In genomic region chr2:36530178-36530982, GRCh38 we compare ENCODE assay signal across 9 cellular contexts.
DNase-seq lines count a peak whose midpoint lies in the region; ATAC-seq, FAIRE-seq and TF ChIP-seq lines count a peak whose summit lies in the region.
"Had no signal": no experiment of that assay in that cellular context is flagged by ENCODE, and none has a peak within 500 bp of the region (broad histone marks: within the 10 kb centered on the region; RNA-seq: fewer than 3 reads in every experiment).

No MANE protein-coding gene starts in this region.

- H3K27me3 ChIP-seq in adipocyte (replicated peaks; ENCODE audit: control insufficient read depth, insufficient read depth, low read length) (no peaks in the 10 kb centered on the region), smooth muscle cell (ENCODE audit: low read depth) (no peaks in the 10 kb centered on the region)

- WGBS in smooth muscle cell (ENCODE audit: low lambda C conversion rate), result 66% methylated on average over 9 of the region's 9 CpGs

- no peaks in the 10 kb centered on the region for H4K20me1 ChIP-seq in smooth muscle cell (ENCODE audit: low read depth)

- no peaks in the 10 kb centered on the region for H3K79me2 ChIP-seq in smooth muscle cell (ENCODE audit: low read depth)

- peaks cover 5% of the 10 kb centered on the region for H3F3A ChIP-seq in smooth muscle cell (ENCODE audit: low read depth)

- peak overlapping the region; percentile 88 for H3K27ac ChIP-seq in smooth muscle cell (ENCODE audit: low read depth)

- H3K4me2 ChIP-seq in smooth muscle cell, result peak overlapping the region; percentile 23

- H3K9ac ChIP-seq in adipocyte (ENCODE audit: low read length) (peak overlapping the region; percentile 55), smooth muscle cell (ENCODE audit: low read depth) (no peak overlapping the region)

- TF ChIP-seq CTCF in smooth muscle cell (IDR thresholded peaks at IDR 0.05; ENCODE audit: borderline replicate concordance, insufficient read depth, poor library complexity, severe bottlenecking), result no peak

- H3K4me3 ChIP-seq in adipocyte (ENCODE audit: low read length) (peak overlapping the region; percentile 42), smooth muscle cell (no peak overlapping the region)

- H3K36me3 ChIP-seq in adipocyte (ENCODE audit: control insufficient read depth, insufficient read depth, low read length, severe bottlenecking) (peaks cover 64% of the 10 kb centered on the region), smooth muscle cell (ENCODE audit: low read depth) (no peaks in the 10 kb centered on the region)

- peak; percentile 61 for FAIRE-seq in GM19239 (lab: Jason Lieb, UNC)

- DNase-seq in GM19239 (ENCODE audit: insufficient read length, low spot score) (peak; percentile 8), adipocyte (ENCODE audit: low read depth) (peak; percentile 65), smooth muscle cell (lab: John Stamatoyannopoulos, UW; ENCODE audit: unreplicated experiment) (no peak), erythroblast (lab: John Stamatoyannopoulos, UW) (no peak), NCI-H2227 (lab: John Stamatoyannopoulos, UW; ENCODE audit: unreplicated experiment) (no peak), activated T-cell treated with anti-CD3 and anti-CD28 coated beads for 4 hours (no peak)
- DNase-seq in activated naive CD4-positive, alpha-beta T cell treated with Interleukin-2 at 50 U/mL for 16 hours, result no peak
- DNase-seq: activated CD4-positive, alpha-beta T cell treated with anti-CD3 and anti-CD28 coated beads, Interleukin-2, amount 50 U/mL, for 4 hours had no signal

- H2AFZ ChIP-seq in smooth muscle cell (ENCODE audit: low read depth), result no peak overlapping the region

- H3K9me3 ChIP-seq in adipocyte (ENCODE audit: control insufficient read depth, low read length), result no peaks in the 10 kb centered on the region
- H3K9me3 ChIP-seq in smooth muscle cell (replicated peaks; ENCODE audit: low read depth), result no peaks in the 10 kb centered on the region

- TF ChIP-seq POLR2A in erythroblast (IDR thresholded peaks at IDR 0.05; ENCODE audit: low read length), result no peak

- peak; percentile 85 for ATAC-seq in HG03025 (IDR thresholded peaks at IDR 0.05; ENCODE audit: low FRiP score, unreplicated experiment)

- peaks cover 25% of the 10 kb centered on the region for H3K4me1 ChIP-seq in adipocyte (ENCODE audit: control insufficient read depth, insufficient read depth, low read length)
- H3K4me1 ChIP-seq in smooth muscle cell (ENCODE audit: low read depth), result peaks cover 4% of the 10 kb centered on the region

Comparison
In these comparisons a context has a peak if more than half of its experiments do, and no peak if none do; other contexts are left out.
1. DNase-seq: peak in GM19239 (single experiment) and adipocyte (single experiment); none in smooth muscle cell (single experiment), activated naive CD4-positive, alpha-beta T cell treated with Interleukin-2 at 50 U/mL for 16 hours (single experiment), erythroblast (0 of 2), NCI-H2227 (single experiment) and activated T-cell treated with anti-CD3 and anti-CD28 coated beads for 4 hours (single experiment).